1 cellular context compared by ENCODE assay signal in the genomic region with DNA sequence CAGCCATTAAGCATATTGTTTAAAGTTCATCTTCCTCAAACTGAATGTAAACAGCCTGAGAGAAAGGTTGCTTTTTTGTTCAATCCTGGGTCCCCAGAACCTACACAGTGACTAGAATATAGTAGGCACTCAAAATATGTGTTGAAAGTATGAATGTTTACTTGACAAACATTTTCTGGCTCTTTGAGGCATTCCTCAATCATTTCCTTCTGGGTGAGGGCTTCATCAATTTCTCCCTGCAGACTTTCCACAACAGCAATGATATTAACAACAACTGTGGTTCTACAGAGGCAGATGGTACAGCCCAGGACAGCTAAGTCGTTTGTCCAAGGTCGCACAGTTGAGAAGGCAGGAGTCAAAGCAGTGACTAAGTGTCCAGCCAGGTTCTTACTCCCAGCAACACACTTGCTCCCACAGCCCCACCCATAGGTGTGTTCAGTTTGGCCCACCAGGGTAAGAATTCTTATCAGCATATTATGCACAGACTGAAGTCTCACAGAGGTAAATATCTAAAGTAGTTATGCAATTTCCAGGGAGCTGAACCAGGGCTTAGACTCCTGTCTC.
TF ChIP-seq lines count a peak whose summit lies in the region.

No MANE protein-coding gene starts in this region.

TF ChIP-seq in GM23338, 12 proteins besides CTCF, POLR2A, EP300 and RAD21:
- TF ChIP-seq NANOG (IDR thresholded peaks at IDR 0.05; ENCODE audit: borderline replicate concordance) (no peak), EZH2 (IDR thresholded peaks at IDR 0.05; ENCODE audit: low read depth, unreplicated experiment) (no peak), CREB1 (CRISPR knock-in tag; IDR thresholded peaks at IDR 0.05; ENCODE audit: low read depth) (no peak), ETS1 (IDR thresholded peaks at IDR 0.05) (no peak), JUNB (IDR thresholded peaks at IDR 0.05; ENCODE audit: unreplicated experiment) (no peak), STAT1 (IDR thresholded peaks at IDR 0.05; ENCODE audit: unreplicated experiment) (no peak), ZNF114 (CRISPR knock-in tag; IDR thresholded peaks at IDR 0.05) (no peak), EZH2phosphoT487 (IDR thresholded peaks at IDR 0.05; ENCODE audit: unreplicated experiment) (no peak), ZNF331 (CRISPR knock-in tag; IDR thresholded peaks at IDR 0.05; ENCODE audit: low read depth) (no peak)
- TF ChIP-seq, protein P1, sequence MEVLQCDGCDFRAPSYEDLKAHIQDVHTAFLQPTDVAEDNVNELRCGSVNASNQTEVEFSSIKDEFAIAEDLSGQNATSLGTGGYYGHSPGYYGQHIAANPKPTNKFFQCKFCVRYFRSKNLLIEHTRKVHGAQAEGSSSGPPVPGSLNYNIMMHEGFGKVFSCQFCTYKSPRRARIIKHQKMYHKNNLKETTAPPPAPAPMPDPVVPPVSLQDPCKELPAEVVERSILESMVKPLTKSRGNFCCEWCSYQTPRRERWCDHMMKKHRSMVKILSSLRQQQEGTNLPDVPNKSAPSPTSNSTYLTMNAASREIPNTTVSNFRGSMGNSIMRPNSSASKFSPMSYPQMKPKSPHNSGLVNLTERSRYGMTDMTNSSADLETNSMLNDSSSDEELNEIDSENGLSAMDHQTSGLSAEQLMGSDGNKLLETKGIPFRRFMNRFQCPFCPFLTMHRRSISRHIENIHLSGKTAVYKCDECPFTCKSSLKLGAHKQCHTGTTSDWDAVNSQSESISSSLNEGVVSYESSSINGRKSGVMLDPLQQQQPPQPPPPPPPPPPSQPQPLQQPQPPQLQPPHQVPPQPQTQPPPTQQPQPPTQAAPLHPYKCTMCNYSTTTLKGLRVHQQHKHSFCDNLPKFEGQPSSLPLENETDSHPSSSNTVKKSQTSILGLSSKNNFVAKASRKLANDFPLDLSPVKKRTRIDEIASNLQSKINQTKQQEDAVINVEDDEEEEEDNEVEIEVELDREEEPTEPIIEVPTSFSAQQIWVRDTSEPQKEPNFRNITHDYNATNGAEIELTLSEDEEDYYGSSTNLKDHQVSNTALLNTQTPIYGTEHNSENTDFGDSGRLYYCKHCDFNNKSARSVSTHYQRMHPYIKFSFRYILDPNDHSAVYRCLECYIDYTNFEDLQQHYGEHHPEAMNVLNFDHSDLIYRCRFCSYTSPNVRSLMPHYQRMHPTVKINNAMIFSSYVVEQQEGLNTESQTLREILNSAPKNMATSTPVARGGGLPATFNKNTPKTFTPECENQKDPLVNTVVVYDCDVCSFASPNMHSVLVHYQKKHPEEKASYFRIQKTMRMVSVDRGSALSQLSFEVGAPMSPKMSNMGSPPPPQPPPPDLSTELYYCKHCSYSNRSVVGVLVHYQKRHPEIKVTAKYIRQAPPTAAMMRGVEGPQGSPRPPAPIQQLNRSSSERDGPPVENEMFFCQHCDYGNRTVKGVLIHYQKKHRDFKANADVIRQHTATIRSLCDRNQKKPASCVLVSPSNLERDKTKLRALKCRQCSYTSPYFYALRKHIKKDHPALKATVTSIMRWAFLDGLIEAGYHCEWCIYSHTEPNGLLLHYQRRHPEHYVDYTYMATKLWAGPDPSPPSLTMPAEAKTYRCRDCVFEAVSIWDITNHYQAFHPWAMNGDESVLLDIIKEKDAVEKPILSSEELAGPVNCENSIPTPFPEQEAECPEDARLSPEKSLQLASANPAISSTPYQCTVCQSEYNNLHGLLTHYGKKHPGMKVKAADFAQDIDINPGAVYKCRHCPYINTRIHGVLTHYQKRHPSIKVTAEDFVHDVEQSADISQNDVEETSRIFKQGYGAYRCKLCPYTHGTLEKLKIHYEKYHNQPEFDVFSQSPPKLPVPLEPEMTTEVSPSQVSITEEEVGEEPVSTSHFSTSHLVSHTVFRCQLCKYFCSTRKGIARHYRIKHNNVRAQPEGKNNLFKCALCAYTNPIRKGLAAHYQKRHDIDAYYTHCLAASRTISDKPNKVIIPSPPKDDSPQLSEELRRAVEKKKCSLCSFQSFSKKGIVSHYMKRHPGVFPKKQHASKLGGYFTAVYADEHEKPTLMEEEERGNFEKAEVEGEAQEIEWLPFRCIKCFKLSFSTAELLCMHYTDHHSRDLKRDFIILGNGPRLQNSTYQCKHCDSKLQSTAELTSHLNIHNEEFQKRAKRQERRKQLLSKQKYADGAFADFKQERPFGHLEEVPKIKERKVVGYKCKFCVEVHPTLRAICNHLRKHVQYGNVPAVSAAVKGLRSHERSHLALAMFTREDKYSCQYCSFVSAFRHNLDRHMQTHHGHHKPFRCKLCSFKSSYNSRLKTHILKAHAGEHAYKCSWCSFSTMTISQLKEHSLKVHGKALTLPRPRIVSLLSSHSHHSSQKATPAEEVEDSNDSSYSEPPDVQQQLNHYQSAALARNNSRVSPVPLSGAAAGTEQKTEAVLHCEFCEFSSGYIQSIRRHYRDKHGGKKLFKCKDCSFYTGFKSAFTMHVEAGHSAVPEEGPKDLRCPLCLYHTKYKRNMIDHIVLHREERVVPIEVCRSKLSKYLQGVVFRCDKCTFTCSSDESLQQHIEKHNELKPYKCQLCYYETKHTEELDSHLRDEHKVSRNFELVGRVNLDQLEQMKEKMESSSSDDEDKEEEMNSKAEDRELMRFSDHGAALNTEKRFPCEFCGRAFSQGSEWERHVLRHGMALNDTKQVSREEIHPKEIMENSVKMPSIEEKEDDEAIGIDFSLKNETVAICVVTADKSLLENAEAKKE (CRISPR knock-in tag; IDR thresholded peaks at IDR 0.05), result no peak
- TF ChIP-seq, protein P2, sequence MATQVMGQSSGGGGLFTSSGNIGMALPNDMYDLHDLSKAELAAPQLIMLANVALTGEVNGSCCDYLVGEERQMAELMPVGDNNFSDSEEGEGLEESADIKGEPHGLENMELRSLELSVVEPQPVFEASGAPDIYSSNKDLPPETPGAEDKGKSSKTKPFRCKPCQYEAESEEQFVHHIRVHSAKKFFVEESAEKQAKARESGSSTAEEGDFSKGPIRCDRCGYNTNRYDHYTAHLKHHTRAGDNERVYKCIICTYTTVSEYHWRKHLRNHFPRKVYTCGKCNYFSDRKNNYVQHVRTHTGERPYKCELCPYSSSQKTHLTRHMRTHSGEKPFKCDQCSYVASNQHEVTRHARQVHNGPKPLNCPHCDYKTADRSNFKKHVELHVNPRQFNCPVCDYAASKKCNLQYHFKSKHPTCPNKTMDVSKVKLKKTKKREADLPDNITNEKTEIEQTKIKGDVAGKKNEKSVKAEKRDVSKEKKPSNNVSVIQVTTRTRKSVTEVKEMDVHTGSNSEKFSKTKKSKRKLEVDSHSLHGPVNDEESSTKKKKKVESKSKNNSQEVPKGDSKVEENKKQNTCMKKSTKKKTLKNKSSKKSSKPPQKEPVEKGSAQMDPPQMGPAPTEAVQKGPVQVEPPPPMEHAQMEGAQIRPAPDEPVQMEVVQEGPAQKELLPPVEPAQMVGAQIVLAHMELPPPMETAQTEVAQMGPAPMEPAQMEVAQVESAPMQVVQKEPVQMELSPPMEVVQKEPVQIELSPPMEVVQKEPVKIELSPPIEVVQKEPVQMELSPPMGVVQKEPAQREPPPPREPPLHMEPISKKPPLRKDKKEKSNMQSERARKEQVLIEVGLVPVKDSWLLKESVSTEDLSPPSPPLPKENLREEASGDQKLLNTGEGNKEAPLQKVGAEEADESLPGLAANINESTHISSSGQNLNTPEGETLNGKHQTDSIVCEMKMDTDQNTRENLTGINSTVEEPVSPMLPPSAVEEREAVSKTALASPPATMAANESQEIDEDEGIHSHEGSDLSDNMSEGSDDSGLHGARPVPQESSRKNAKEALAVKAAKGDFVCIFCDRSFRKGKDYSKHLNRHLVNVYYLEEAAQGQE (IDR thresholded peaks at IDR 0.05; ENCODE audit: unreplicated experiment), result no peak
